ENCODE assay signal across 21 cellular contexts in the genomic region with DNA sequence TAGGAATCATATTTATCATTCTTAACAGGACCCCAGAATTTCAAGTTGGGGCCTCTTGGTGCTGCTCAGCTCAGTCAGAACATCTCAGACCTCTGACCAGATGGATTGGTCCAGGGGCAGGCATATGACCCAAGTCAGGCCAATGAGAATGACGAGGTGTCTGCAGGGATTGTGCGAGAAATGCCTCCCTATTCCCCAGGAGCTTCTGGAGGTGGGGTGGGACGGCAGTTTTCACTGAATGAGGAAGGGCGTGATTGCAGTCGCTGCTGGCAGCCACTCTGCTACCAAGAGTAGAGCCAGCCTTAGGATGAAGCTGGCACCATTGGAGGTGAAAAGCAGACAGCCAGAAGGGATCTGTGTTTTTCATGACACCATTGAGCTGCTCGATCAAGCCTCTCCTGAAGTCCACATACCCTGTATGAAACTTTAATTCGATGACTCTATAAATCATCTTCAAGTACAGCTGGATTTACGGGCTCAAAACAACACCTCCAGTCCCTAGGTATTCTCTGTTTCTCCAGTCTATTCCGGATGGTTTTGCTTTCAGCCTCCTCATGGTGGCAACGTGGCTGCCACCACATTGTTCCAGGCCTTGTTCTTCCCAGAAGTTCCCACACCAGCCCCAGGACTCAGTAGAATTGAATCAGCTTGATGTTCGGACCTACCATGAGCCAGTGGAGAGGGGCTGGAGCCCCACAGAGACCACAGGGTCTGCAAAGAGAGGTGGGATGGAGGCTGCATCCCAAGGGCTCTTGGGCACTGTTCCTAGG.
"Had no signal": no experiment of that assay in that cellular context is flagged by ENCODE, and none has a peak within 500 bp of the region (broad histone marks: within the 10 kb centered on the region; RNA-seq: fewer than 3 reads in every experiment).

No MANE protein-coding gene starts in this region.

- H3K9me3 ChIP-seq: heart left ventricle, neutrophil, pancreas, prostate gland, sigmoid colon, thoracic aorta, uterus had no signal

- H3K4me1 ChIP-seq: foreskin keratinocyte, heart left ventricle, pancreas, prostate gland, sigmoid colon, uterus had no signal

- ATAC-seq: activated CD4-positive, alpha-beta T cell treated with anti-CD3 and anti-CD28 coated beads for 36 hours; activated naive CD8-positive, alpha-beta T cell treated with anti-CD3 and anti-CD28 coated beads, Interleukin-2, amount 50 U/mL, for 24 hours; foreskin keratinocyte; heart left ventricle; naive thymus-derived CD4-positive, alpha-beta T cell; pancreas had no signal

- H3K36me3 ChIP-seq: heart left ventricle, neutrophil, pancreas, prostate gland, sigmoid colon, thoracic aorta, uterus had no signal

- H3K27ac ChIP-seq: foreskin keratinocyte, heart left ventricle, neutrophil, pancreas, prostate gland, sigmoid colon, thoracic aorta, uterus had no signal

- H3K4me3 ChIP-seq: heart left ventricle, pancreas, prostate gland, sigmoid colon, thoracic aorta, uterus had no signal

- H3K27me3 ChIP-seq: foreskin keratinocyte, pancreas, uterus had no signal

- DNase-seq: activated CD4-positive, alpha-beta T cell treated with anti-CD3 and anti-CD28 coated beads for 36 hours; activated CD4-positive, CD25-positive, alpha-beta regulatory T cell; activated naive CD8-positive, alpha-beta T cell treated with anti-CD3 and anti-CD28 coated beads, Interleukin-2, amount 50 U/mL, for 24 hours; amygdala; caudate nucleus; foreskin keratinocyte; heart left ventricle; hypothalamus; mammary epithelial cell; naive thymus-derived CD4-positive, alpha-beta T cell; pancreas; retina; sigmoid colon; small intestine; stimulated activated CD4-positive, alpha-beta T cell treated with anti-CD3 and anti-CD28 coated beads, Interleukin-4, amount 100 ng/mL, for 24 hours; T-helper 1 cell; trophoblast cell; uterus had no signal
